ENCODE assay signal across 16 cellular contexts in genomic region chr4:141045848-141046247, GRCh38.
DNase-seq lines count a peak whose midpoint lies in the region; ATAC-seq and TF ChIP-seq lines count a peak whose summit lies in the region.
"Had no signal": no experiment of that assay in that cellular context is flagged by ENCODE, and none has a peak within 500 bp of the region (broad histone marks: within the 10 kb centered on the region; RNA-seq: fewer than 3 reads in every experiment).

No MANE protein-coding gene starts in this region.

- H3K4me1 ChIP-seq in ACC112 (ENCODE audit: control insufficient read depth, insufficient read depth, low read length, unreplicated experiment): peaks cover 32% of the 10 kb centered on the region
- H3K4me1 ChIP-seq in GM23248 (ENCODE audit: insufficient read depth): peaks cover 22% of the 10 kb centered on the region
- peaks cover 10 to 36% (median 20%) of the 10 kb centered on the region in 4 donors for H3K4me1 ChIP-seq in esophagus muscularis mucosa
- no peaks in the 10 kb centered on the region for H3K4me1 ChIP-seq in tibial nerve

- no peak for ATAC-seq in GM18517 (IDR thresholded peaks at IDR 0.05; ENCODE audit: unreplicated experiment)

- no peaks in the 10 kb centered on the region for H4K20me1 ChIP-seq in GM23248 (ENCODE audit: insufficient read depth)

- no peak for TF ChIP-seq POLR2A in esophagus muscularis mucosa (IDR thresholded peaks at IDR 0.05; ENCODE audit: low read depth)
- TF ChIP-seq POLR2A in tibial nerve (IDR thresholded peaks at IDR 0.05): no peak

- H3K4me1 Mint-ChIP-seq in osteocyte (ENCODE audit: unreplicated experiment): peaks cover 26% of the 10 kb centered on the region
- no peaks in the 10 kb centered on the region for H3K4me1 Mint-ChIP-seq in activated CD4-positive, alpha-beta T cell treated with anti-CD3 and anti-CD28 coated beads, Interleukin-2, amount 10 ng/mL, durations not matched to agents 24 days and 14 days
- H3K4me1 Mint-ChIP-seq: B cell; CD4-positive, CD25-positive, alpha-beta regulatory T cell had no signal

- H3K4me3 ChIP-seq in ACC112 (ENCODE audit: low read depth, low read length): no peak overlapping the region
- peak overlapping the region; percentile 9; the same call in 1 of the 2 replicates for H3K4me3 ChIP-seq in GM23248
- no peak overlapping the region for H3K4me3 ChIP-seq in esophagus muscularis mucosa
- no peak overlapping the region for H3K4me3 ChIP-seq in tibial nerve
- H3K4me3 ChIP-seq: SJCRH30 had no signal

- no peak overlapping the region for H3K4me3 Mint-ChIP-seq in osteocyte (ENCODE audit: unreplicated experiment)
- H3K4me3 Mint-ChIP-seq in activated CD4-positive, alpha-beta T cell treated with anti-CD3 and anti-CD28 coated beads, Interleukin-2, amount 10 ng/mL, durations not matched to agents 24 days and 14 days: no peak overlapping the region
- H3K4me3 Mint-ChIP-seq: B cell; CD4-positive, CD25-positive, alpha-beta regulatory T cell; H9 had no signal

- no peak overlapping the region for H2AFZ ChIP-seq in ACC112 (ENCODE audit: low read length, unreplicated experiment)
- H2AFZ ChIP-seq in GM23248: no peak overlapping the region

- H3K36me3 ChIP-seq in ACC112 (ENCODE audit: insufficient read depth, low read length): no peaks in the 10 kb centered on the region
- H3K36me3 ChIP-seq in GM23248 (ENCODE audit: low read depth): no peaks in the 10 kb centered on the region
- H3K36me3 ChIP-seq in esophagus muscularis mucosa: no peaks in the 10 kb centered on the region
- H3K36me3 ChIP-seq in tibial nerve: peaks cover 0 to under 1% (median 0%) of the 10 kb centered on the region in 3 donors
- H3K36me3 ChIP-seq: SJCRH30 had no signal

- whole genome bisulfite sequencing in GM23248 (ENCODE audit: low coverage in 1 of 2, low lambda C conversion rate in 2 of 2, missing lambda C conversion rate in 2 of 2), 2 experiments: 45 to 51% methylated on average over 4 of the region's 4 CpGs
- 77% methylated on average over 4 of the region's 4 CpGs for WGBS in esophagus muscularis mucosa
- WGBS in tibial nerve, 2 donors: 96 to 97% methylated on average over 4 of the region's 4 CpGs

- no peak overlapping the region for H3K9ac ChIP-seq in GM23248

- no peak for TF ChIP-seq CTCF in esophagus muscularis mucosa (IDR thresholded peaks at IDR 0.05)
- no peak for TF ChIP-seq CTCF in osteocyte (IDR thresholded peaks at IDR 0.05)
- no peak for TF ChIP-seq CTCF in tibial nerve (IDR thresholded peaks at IDR 0.05)

- in situ Hi-C loops in GM23248 (cut with MboI): no loop called here

- H3K27me3 Mint-ChIP-seq in osteocyte (ENCODE audit: unreplicated experiment): no peaks in the 10 kb centered on the region
- H3K27me3 Mint-ChIP-seq in activated CD4-positive, alpha-beta T cell treated with anti-CD3 and anti-CD28 coated beads, Interleukin-2, amount 10 ng/mL, durations not matched to agents 24 days and 14 days: peaks cover 3% of the 10 kb centered on the region
- H3K27me3 Mint-ChIP-seq: CD4-positive, CD25-positive, alpha-beta regulatory T cell had no signal

- DNase-seq in GM23248 (no peak), esophagus muscularis mucosa (ENCODE audit: extremely low spot score) (no peak), osteocyte (ENCODE audit: extremely low spot score, unreplicated experiment) (no peak), tibial nerve (ENCODE audit: low spot score in 2 of 2) (no peak)
- DNase-seq in activated CD4-positive, alpha-beta T cell treated with anti-CD3 and anti-CD28 coated beads, Interleukin-2, amount 10 ng/mL, durations not matched to agents 24 days and 14 days: no peak
- DNase-seq: CD4-positive, CD25-positive, alpha-beta regulatory T cell; DMS53; H9; KBM-7; NCI-H1436; NCI-H2029; NCI-H2171; SJCRH30 had no signal

- 0 out of 2 replicates have a peak, but pooled peaks cover 8% of the 10 kb centered on the region for H3K9me2 ChIP-seq in GM23248 (ENCODE audit: insufficient read depth)

- H3K27me3 ChIP-seq in ACC112 (ENCODE audit: insufficient read depth, low read length) (no peaks in the 10 kb centered on the region), GM23248 (replicated peaks; ENCODE audit: insufficient read depth) (no peaks in the 10 kb centered on the region), esophagus muscularis mucosa (no peaks in the 10 kb centered on the region), tibial nerve (no peaks in the 10 kb centered on the region)
- H3K27me3 ChIP-seq: SJCRH30 had no signal

- H3K9me3 Mint-ChIP-seq in osteocyte (ENCODE audit: unreplicated experiment): no peaks in the 10 kb centered on the region
- no peaks in the 10 kb centered on the region for H3K9me3 Mint-ChIP-seq in activated CD4-positive, alpha-beta T cell treated with anti-CD3 and anti-CD28 coated beads, Interleukin-2, amount 10 ng/mL, durations not matched to agents 24 days and 14 days

- peaks cover 15% of the 10 kb centered on the region for H3F3A ChIP-seq in GM23248 (ENCODE audit: insufficient read depth)

- no peak for TF ChIP-seq EP300 in esophagus muscularis mucosa (IDR thresholded peaks at IDR 0.05)
- TF ChIP-seq EP300 in tibial nerve (IDR thresholded peaks at IDR 0.05): no peak

- H3K4me2 ChIP-seq in GM23248 (ENCODE audit: unreplicated experiment): peak overlapping the region; percentile 71

- H3K9me3 ChIP-seq in GM23248 (ENCODE audit: low read depth) (no peaks in the 10 kb centered on the region), esophagus muscularis mucosa (no peaks in the 10 kb centered on the region), tibial nerve (peaks cover 0 to 6% (median 0%) of the 10 kb centered on the region in 4 donors)
- H3K9me3 ChIP-seq: SJCRH30 had no signal

- H3K36me3 Mint-ChIP-seq in osteocyte (ENCODE audit: unreplicated experiment): peaks cover under 1% of the 10 kb centered on the region
- H3K36me3 Mint-ChIP-seq in activated CD4-positive, alpha-beta T cell treated with anti-CD3 and anti-CD28 coated beads, Interleukin-2, amount 10 ng/mL, durations not matched to agents 24 days and 14 days (ENCODE audit: low read depth): no peaks in the 10 kb centered on the region
- H3K36me3 Mint-ChIP-seq: CD4-positive, CD25-positive, alpha-beta regulatory T cell had no signal

- H3K79me2 ChIP-seq in ACC112 (ENCODE audit: control insufficient read depth, insufficient read depth, low read length, unreplicated experiment): no peaks in the 10 kb centered on the region
- no peaks in the 10 kb centered on the region for H3K79me2 ChIP-seq in GM23248 (ENCODE audit: insufficient read depth)

- peak overlapping the region; percentile 71 for H3K27ac Mint-ChIP-seq in osteocyte (ENCODE audit: unreplicated experiment)
- no peak overlapping the region for H3K27ac Mint-ChIP-seq in activated CD4-positive, alpha-beta T cell treated with anti-CD3 and anti-CD28 coated beads, Interleukin-2, amount 10 ng/mL, durations not matched to agents 24 days and 14 days
- H3K27ac Mint-ChIP-seq: B cell; CD4-positive, CD25-positive, alpha-beta regulatory T cell; H9 had no signal

- intact Hi-C loops in esophagus muscularis mucosa (cut with DNase I): no loop called here
- intact Hi-C loops in activated CD4-positive, alpha-beta T cell treated with anti-CD3 and anti-CD28 coated beads, Interleukin-2, amount 10 ng/mL, durations not matched to agents 24 days and 14 days (cut with micrococcal nuclease): no loop called here

- H3K27ac ChIP-seq in ACC112 (ENCODE audit: low read depth, low read length): peak overlapping the region; percentile 82
- H3K27ac ChIP-seq in GM23248: no peak overlapping the region
- peak overlapping the region; percentile 49 to 74 (median 56) for H3K27ac ChIP-seq in esophagus muscularis mucosa (replicated peaks in 1 of 4)
- H3K27ac ChIP-seq in tibial nerve: no peak overlapping the region
- H3K27ac ChIP-seq: SJCRH30 had no signal

Comparison
In these comparisons a context has a peak if more than half of its experiments do, and no peak if none do; other contexts are left out.
1. H3K27ac ChIP-seq: peak in ACC112 (single experiment) and esophagus muscularis mucosa (4 of 4); none in GM23248 (single experiment) and tibial nerve (0 of 4).